In genomic region chr17:34511931-34512330, GRCh38 we compare ENCODE assay signal across 18 cellular contexts.
"Had no signal": no experiment of that assay in that cellular context is flagged by ENCODE, and none has a peak within 500 bp of the region (broad histone marks: within the 10 kb centered on the region; RNA-seq: fewer than 3 reads in every experiment).

No MANE protein-coding gene starts in this region.

- H3K27ac ChIP-seq: RWPE1 had no signal

- DNase-seq: KBM-7, MG63, NCI-H1092 treated with DMSO at 0.1 percent for 48 hours, NCI-H1436, NCI-H1694, NCI-H1930, NCI-H2081, NCI-H2107, NCI-H226, NCI-H446, NCI-H510A, NCI-H524 treated with DMSO at 0.1 percent for 48 hours, NCI-H774, SHP77, SW 1271, T-cell had no signal

- H3K9ac ChIP-seq: SK-N-SH had no signal

- H3K9me2 ChIP-seq: SK-N-SH had no signal

- H3K4me3 ChIP-seq: MG63 had no signal

- H3K4me2 ChIP-seq: SK-N-SH had no signal

- H3K9me3 ChIP-seq: MG63, SK-N-SH had no signal

- H3K36me3 ChIP-seq: MG63 had no signal
